In genomic region chr5:123659495-123659894, GRCh38 we compare ENCODE assay signal across 22 cellular contexts.
"Had no signal": no experiment of that assay in that cellular context is flagged by ENCODE, and none has a peak within 500 bp of the region (broad histone marks: within the 10 kb centered on the region; RNA-seq: fewer than 3 reads in every experiment).

No MANE protein-coding gene starts in this region.

- ATAC-seq: activated CD8-positive, alpha-beta T cell treated with anti-CD3 and anti-CD28 coated beads for 36 hours; activated naive CD8-positive, alpha-beta T cell treated with anti-CD3 and anti-CD28 coated beads, Interleukin-2, amount 50 U/mL, for 24 hours; left lung had no signal

- H3K9me3 ChIP-seq: ascending aorta had no signal

- H3K4me3 ChIP-seq: ascending aorta, dorsolateral prefrontal cortex, left lung, tibial nerve had no signal

- H3K36me3 ChIP-seq: ascending aorta, left lung, tibial nerve had no signal

- H3K4me1 ChIP-seq: ascending aorta, left lung, tibial nerve had no signal

- H3K27ac ChIP-seq: ascending aorta, dorsolateral prefrontal cortex, epithelial cell of prostate, left lung, tibial nerve had no signal

- DNase-seq: activated CD4-positive, alpha-beta T cell treated with anti-CD3 and anti-CD28 coated beads for 48 hours; activated CD4-positive, CD25-positive, alpha-beta regulatory T cell; activated CD8-positive, alpha-beta T cell treated with anti-CD3 and anti-CD28 coated beads for 36 hours; activated naive CD4-positive, alpha-beta T cell treated with anti-CD3 and anti-CD28 coated beads, Interleukin-2, amount 10 ng/mL, durations not matched to agents 7 days and 5 days; activated naive CD8-positive, alpha-beta T cell treated with anti-CD3 and anti-CD28 coated beads, Interleukin-2, amount 50 U/mL, for 24 hours; activated T-cell treated with anti-CD3 and anti-CD28 coated beads, Interleukin-2, amount 50 U/mL, for 24 hours; dorsolateral prefrontal cortex; foreskin melanocyte; glutamatergic neuron; hippocampal formation; left lung; nephron progenitor cell; nucleus accumbens; posterior cingulate gyrus; retina; stimulated activated naive CD4-positive, alpha-beta T cell treated with Interleukin-2 at 50 U/mL for 16 hours; substantia nigra; T-helper 1 cell; T-helper 9 cell had no signal

- H3K27me3 ChIP-seq: ascending aorta, dorsolateral prefrontal cortex, left lung, tibial nerve had no signal
